ENCODE assay signal across 17 cellular contexts in the genomic region with DNA sequence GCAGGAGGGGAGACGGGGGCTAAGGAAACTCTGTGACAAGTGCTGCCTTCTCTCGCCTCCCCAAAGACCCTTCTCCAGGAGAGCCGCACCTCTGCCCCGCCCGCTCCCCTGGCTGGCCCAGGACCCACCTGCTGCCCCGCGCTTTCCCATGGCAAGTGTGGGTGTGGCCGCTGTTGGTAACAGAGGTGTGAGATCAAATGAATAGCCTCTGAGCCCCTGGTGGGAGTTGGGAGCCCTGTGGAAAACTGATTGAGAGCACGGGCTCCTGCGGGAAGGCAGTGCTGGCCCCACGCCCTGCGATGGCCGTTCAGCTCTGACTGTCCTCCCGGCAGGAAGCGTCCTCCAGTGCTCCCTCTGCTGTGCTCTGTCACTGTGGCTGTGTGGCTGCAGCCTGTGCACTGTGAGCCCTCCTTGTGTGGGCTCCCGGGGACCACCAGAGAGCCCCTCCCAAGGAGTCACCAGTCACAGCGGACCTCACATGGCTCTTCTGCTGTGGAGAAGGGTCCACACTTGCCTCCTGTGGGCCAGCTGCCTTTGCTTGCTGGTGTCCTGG.
A peak's percentile ranks its signal among the peaks of the same experiment; 100 is the strongest.
DNase-seq lines count a peak whose midpoint lies in the region; ATAC-seq, FAIRE-seq and TF ChIP-seq lines count a peak whose summit lies in the region.
"Had no signal": no experiment of that assay in that cellular context is flagged by ENCODE, and none has a peak within 500 bp of the region (broad histone marks: within the 10 kb centered on the region; RNA-seq: fewer than 3 reads in every experiment).

No MANE protein-coding gene starts in this region.

- no peak overlapping the region for H3K27ac Mint-ChIP-seq in endodermal cell
- H3K27ac Mint-ChIP-seq in activated T-cell treated with anti-CD3 and anti-CD28 coated beads, Interleukin-2, amount 50 U/mL, for 24 hours, result no peak overlapping the region
- H3K27ac Mint-ChIP-seq: CD4-positive, alpha-beta memory T cell; GM23338 had no signal

- no peak overlapping the region for H2BK15ac ChIP-seq in neuronal stem cell (ENCODE audit: low read length)

- no peak overlapping the region for H2AFZ ChIP-seq in HepG2 (ENCODE audit: low read length)
- H2AFZ ChIP-seq in neuronal stem cell (ENCODE audit: low read length), result no peak overlapping the region
- H2AFZ ChIP-seq: GM23338 had no signal

- no TSS peak for BruUV-seq in HepG2 (replicated peaks; lab: Mats Ljungman, UMichigan)

- H2BK120ac ChIP-seq in neuronal stem cell (ENCODE audit: low read depth, low read length), result no peak overlapping the region

- H2BK12ac ChIP-seq in neuronal stem cell (ENCODE audit: low read length), result no peak overlapping the region

- no peak for TF ChIP-seq RAD21 in HepG2 (CRISPR knock-in tag; IDR thresholded peaks at IDR 0.05)

- H3K27me3 ChIP-seq in HepG2 (ENCODE audit: control insufficient read depth in 1 of 2, insufficient read depth in 2 of 2, low read length in 2 of 2) (peaks cover 21 to 87% of the 10 kb centered on the region in 2 experiments), right lobe of liver (no peaks in the 10 kb centered on the region), neuronal stem cell (ENCODE audit: control insufficient read depth in 3 of 3, insufficient read depth in 3 of 3, low read depth in 1 of 3, low read length in 3 of 3) (no peaks in the 10 kb centered on the region), endodermal cell (ENCODE audit: control insufficient read depth, insufficient read depth, low read length, poor library complexity, severe bottlenecking) (no peaks in the 10 kb centered on the region)

- H3K36me3 Mint-ChIP-seq in endodermal cell (ENCODE audit: low read depth), result no peaks in the 10 kb centered on the region
- no peaks in the 10 kb centered on the region for H3K36me3 Mint-ChIP-seq in activated T-cell treated with anti-CD3 and anti-CD28 coated beads, Interleukin-2, amount 50 U/mL, for 24 hours (ENCODE audit: low read depth)
- H3K36me3 Mint-ChIP-seq: CD4-positive, alpha-beta memory T cell had no signal

- POLR2A ChIA-PET in HepG2 (lab: Yijun Ruan, JAX), result no interaction called here
- POLR2A ChIA-PET in HEK293 (lab: Yijun Ruan, JAX), result no interaction called here

- no peaks in the 10 kb centered on the region for H3K79me2 ChIP-seq in HepG2 (ENCODE audit: insufficient read depth, low read length)

- 0% methylated on average over 2 of the region's 17 CpGs for WGBS in HepG2 (ENCODE audit: low lambda C conversion rate)
- no CpG with 5 or more reads among the region's 17 CpGs for WGBS in right lobe of liver (ENCODE audit: insufficient coverage, low coverage, low lambda C conversion rate, missing lambda C conversion rate)
- no CpG with 5 or more reads among the region's 17 CpGs for WGBS in neuronal stem cell (ENCODE audit: extremely low coverage in 2 of 2, insufficient read length in 2 of 2, insufficient replicate concordance in 1 of 2), 2 donors
- 88 to 94% methylated on average over 8 to 17 of the region's 17 CpGs for WGBS in endodermal cell (ENCODE audit: insufficient coverage in 1 of 2, insufficient read length in 1 of 2), 2 experiments

- no peak overlapping the region for H3K4me2 ChIP-seq in HepG2 (ENCODE audit: low read depth, low read length)
- no peak overlapping the region for H3K4me2 ChIP-seq in neuronal stem cell (ENCODE audit: insufficient read depth, low read length, poor library complexity, severe bottlenecking)
- H3K4me2 ChIP-seq: GM23338 had no signal

- intact Hi-C loops in HepG2 (cut with micrococcal nuclease; ENCODE audit: unreplicated experiment) (no loop called here), right lobe of liver (cut with DNase I) (no loop called here)

- TF ChIP-seq CTCF in HepG2 (CRISPR knock-in tag; IDR thresholded peaks at IDR 0.05) (no peak), right lobe of liver (IDR thresholded peaks at IDR 0.05) (no peak), HEK293 (tag by site-specific recombination; IDR thresholded peaks at IDR 0.05) (no peak), endodermal cell (conservative IDR thresholded peaks at IDR 0.05) (no peak)

- no peak overlapping the region for H4K8ac ChIP-seq in neuronal stem cell (ENCODE audit: low read depth, low read length)

- H3K18ac ChIP-seq in neuronal stem cell (ENCODE audit: low read length), result peak overlapping the region; percentile 11

- DNase-seq in HepG2 (ENCODE audit: low spot score) (no peak), right lobe of liver (no peak), neuronal stem cell (ENCODE audit: low spot score) (no peak), endodermal cell (no peak)
- DNase-seq in activated T-cell treated with anti-CD3 and anti-CD28 coated beads, Interleukin-2, amount 50 U/mL, for 24 hours, result no peak
- DNase-seq: C1 segment of cervical spinal cord; Calu3; CD4-positive, alpha-beta memory T cell; COR-L47; DMS53; DMS79 treated with DMSO at 0.1 percent for 48 hours; GF-D8; HCEC 1CT had no signal

- H3K9ac ChIP-seq in HepG2 (ENCODE audit: insufficient read depth, low read depth, low read length), result no peak overlapping the region
- H3K9ac ChIP-seq in neuronal stem cell (ENCODE audit: low read depth, low read length, poor library complexity), result no peak overlapping the region
- H3K9ac ChIP-seq in endodermal cell (ENCODE audit: extremely low read depth, low read length, poor library complexity, severe bottlenecking), result no peak overlapping the region

- TF ChIP-seq POLR2A in HepG2 (IDR thresholded peaks at IDR 0.05; ENCODE audit: insufficient read depth in 1 of 2, low read depth in 2 of 2, low read length in 2 of 2) (no peak), right lobe of liver (IDR thresholded peaks at IDR 0.05) (no peak)

- no peaks in the 10 kb centered on the region for H3K27me3 Mint-ChIP-seq in endodermal cell (ENCODE audit: insufficient read depth)
- H3K27me3 Mint-ChIP-seq in activated T-cell treated with anti-CD3 and anti-CD28 coated beads, Interleukin-2, amount 50 U/mL, for 24 hours, result no peaks in the 10 kb centered on the region

- H2BK5ac ChIP-seq in neuronal stem cell (ENCODE audit: low read length), result no peak overlapping the region

- H3K27ac ChIP-seq in HepG2 (ENCODE audit: extremely low read length, insufficient read depth, low read length) (no peak overlapping the region), right lobe of liver (no peak overlapping the region), HEK293 (ENCODE audit: extremely low read depth, low read depth, low read length) (no peak overlapping the region), neuronal stem cell (replicated peaks; ENCODE audit: low read length) (no peak overlapping the region), endodermal cell (ENCODE audit: low read depth, low read length) (no peak overlapping the region)

- H3K36me3 ChIP-seq in HepG2 (replicated peaks in 1 of 2; ENCODE audit: control insufficient read depth in 1 of 2, insufficient read depth in 2 of 2, low read length in 2 of 2) (no peaks in the 10 kb centered on the region), right lobe of liver (no peaks in the 10 kb centered on the region), HEK293 (ENCODE audit: control insufficient read depth in 2 of 2, insufficient read depth in 1 of 2, low read length in 2 of 2) (no peaks in the 10 kb centered on the region), neuronal stem cell (replicated peaks in 1 of 2; ENCODE audit: control insufficient read depth in 2 of 2, insufficient read depth in 2 of 2, low read length in 2 of 2) (no peaks in the 10 kb centered on the region), endodermal cell (ENCODE audit: control insufficient read depth, insufficient read depth, low read length) (no peaks in the 10 kb centered on the region)

- H3K14ac ChIP-seq in neuronal stem cell (ENCODE audit: low read length), result peak overlapping the region; percentile 66

- H3K4me3 ChIP-seq in HepG2 (replicated peaks in 1 of 3; ENCODE audit: insufficient read depth in 1 of 3, low read depth in 2 of 3, low read length in 3 of 3), result no peak overlapping the region
- no peak overlapping the region for H3K4me3 ChIP-seq in right lobe of liver
- H3K4me3 ChIP-seq in HEK293 (ENCODE audit: low read depth, low read length), result no peak overlapping the region
- H3K4me3 ChIP-seq in neuronal stem cell (ENCODE audit: low read length in 2 of 2), result peak overlapping the region in 1 of 2 donors; percentile 25
- H3K4me3 ChIP-seq in endodermal cell (ENCODE audit: low read length), result no peak overlapping the region
- H3K4me3 ChIP-seq: GM23338 had no signal

- no peak overlapping the region for H3K23ac ChIP-seq in neuronal stem cell (ENCODE audit: low read depth, low read length, poor library complexity)

- H4K20me1 ChIP-seq in HepG2 (ENCODE audit: insufficient read depth, low read length), result peaks cover 4% of the 10 kb centered on the region; the same call in 1 of the 2 replicates

- no peaks in the 10 kb centered on the region for H3K9me3 ChIP-seq in HepG2 (ENCODE audit: low read length)
- H3K9me3 ChIP-seq in right lobe of liver, result no peaks in the 10 kb centered on the region
- H3K9me3 ChIP-seq in HEK293 (ENCODE audit: control insufficient read depth, insufficient read depth, low read depth, low read length), result no peaks in the 10 kb centered on the region
- no peaks in the 10 kb centered on the region for H3K9me3 ChIP-seq in neuronal stem cell (replicated peaks in 1 of 2; ENCODE audit: control insufficient read depth in 2 of 2, insufficient read depth in 1 of 2, low read depth in 1 of 2, low read length in 2 of 2)
- H3K9me3 ChIP-seq in endodermal cell (ENCODE audit: control insufficient read depth, low read length), result no peaks in the 10 kb centered on the region

- no peak overlapping the region for H3K4me3 Mint-ChIP-seq in endodermal cell
- no peak overlapping the region for H3K4me3 Mint-ChIP-seq in activated T-cell treated with anti-CD3 and anti-CD28 coated beads, Interleukin-2, amount 50 U/mL, for 24 hours
- H3K4me3 Mint-ChIP-seq: CD4-positive, alpha-beta memory T cell; GM23338 had no signal

- H3K79me1 ChIP-seq in neuronal stem cell (ENCODE audit: low read depth, low read length), result peaks cover 2% of the 10 kb centered on the region

- no peak overlapping the region for H4K91ac ChIP-seq in neuronal stem cell (ENCODE audit: low read depth, low read length, poor library complexity)

- H3K9me3 Mint-ChIP-seq in endodermal cell, result no peaks in the 10 kb centered on the region
- no peaks in the 10 kb centered on the region for H3K9me3 Mint-ChIP-seq in activated T-cell treated with anti-CD3 and anti-CD28 coated beads, Interleukin-2, amount 50 U/mL, for 24 hours
- H3K9me3 Mint-ChIP-seq: GM23338 had no signal

- no peak for FAIRE-seq in HepG2 (lab: Jason Lieb, UNC)
- FAIRE-seq: GM12891, GM18507 had no signal

- no peaks in the 10 kb centered on the region for H3K4me1 Mint-ChIP-seq in endodermal cell
- no peaks in the 10 kb centered on the region for H3K4me1 Mint-ChIP-seq in activated T-cell treated with anti-CD3 and anti-CD28 coated beads, Interleukin-2, amount 50 U/mL, for 24 hours (ENCODE audit: low read depth)
- H3K4me1 Mint-ChIP-seq: CD4-positive, alpha-beta memory T cell had no signal

- ATAC-seq in HepG2 (no peak), right lobe of liver (no peak)
- ATAC-seq: GM23338 had no signal

- H2AK5ac ChIP-seq in neuronal stem cell (ENCODE audit: low read depth, low read length), result no peak overlapping the region

- TF ChIP-seq EP300 in HepG2 (IDR thresholded peaks at IDR 0.05; ENCODE audit: low read depth in 2 of 2, low read length in 2 of 2) (no peak), HepG2 (CRISPR knock-in tag; IDR thresholded peaks at IDR 0.05; ENCODE audit: borderline replicate concordance) (no peak)

- H3K4me1 ChIP-seq in HepG2 (ENCODE audit: insufficient read depth, low read length) (no peaks in the 10 kb centered on the region), right lobe of liver (no peaks in the 10 kb centered on the region), HEK293 (ENCODE audit: control insufficient read depth, insufficient read depth, low read length) (no peaks in the 10 kb centered on the region), neuronal stem cell (ENCODE audit: control insufficient read depth in 2 of 2, insufficient read depth in 1 of 2, low read depth in 1 of 2, low read length in 2 of 2) (no peaks in the 10 kb centered on the region), endodermal cell (ENCODE audit: control insufficient read depth, insufficient read depth, low read length) (no peaks in the 10 kb centered on the region)

- CTCF ChIA-PET in HepG2 (lab: Yijun Ruan, JAX; ENCODE audit: low intra/inter-chr PET ratio, low total read pairs), result no interaction called here
- CTCF ChIA-PET in HEK293 (lab: Yijun Ruan, JAX), result interaction anchor here (0.6 kb wide), 1 partner anchor 21 kb away, joined by 5 read pairs; no protein-coding TSS in a partner anchor

- H3K4ac ChIP-seq in neuronal stem cell (ENCODE audit: low read length), result no peak overlapping the region

- in situ Hi-C loops in HepG2 (cut with HindIII; ENCODE audit: extremely low pct_ligation_motif_present, low pct_unique_long_range_greater_than_20kb), result loop anchor here (25.0 kb wide), 1 partner anchor 761 kb away; no protein-coding TSS in a partner anchor
